24 cellular contexts compared by ENCODE assay signal in genomic region chr10:22414146-22414545, GRCh38.
"Had no signal": no experiment of that assay in that cellular context is flagged by ENCODE, and none has a peak within 500 bp of the region (broad histone marks: within the 10 kb centered on the region; RNA-seq: fewer than 3 reads in every experiment).

No MANE protein-coding gene starts in this region.

- H3K27me3 ChIP-seq: pancreas, tibial nerve, uterus had no signal

- H3K4me3 ChIP-seq: left ventricle myocardium inferior, lung, pancreas, prostate gland, smooth muscle cell, tibial nerve, uterus had no signal

- H3K27ac Mint-ChIP-seq: naive thymus-derived CD8-positive, alpha-beta T cell; nephron; stimulated activated memory B cell treated with anti-CD40 and anti-IgM and Interleukin-4, amounts not matched to agents 10 μg/mL and 1 μg/mL and 100 μg/mL, for 72 hours; stimulated activated naive CD8-positive, alpha-beta T cell treated with anti-CD3 and anti-CD28 coated beads, Interleukin-15, amount 100 ng/mL, for 72 hours; type B pancreatic cell had no signal

- H3K9me3 Mint-ChIP-seq: naive thymus-derived CD8-positive, alpha-beta T cell; stimulated activated memory B cell treated with anti-CD40 and anti-IgM and Interleukin-4, amounts not matched to agents 10 μg/mL and 1 μg/mL and 100 μg/mL, for 72 hours; stimulated activated naive CD8-positive, alpha-beta T cell treated with anti-CD3 and anti-CD28 coated beads, Interleukin-15, amount 100 ng/mL, for 72 hours; type B pancreatic cell had no signal

- H3K4me1 ChIP-seq: left ventricle myocardium inferior, pancreas, prostate gland, tibial nerve, uterus had no signal

- H3K4me3 Mint-ChIP-seq: naive thymus-derived CD8-positive, alpha-beta T cell; nephron; neural crest cell; stimulated activated memory B cell treated with anti-CD40 and anti-IgM and Interleukin-4, amounts not matched to agents 10 μg/mL and 1 μg/mL and 100 μg/mL, for 72 hours; stimulated activated naive CD8-positive, alpha-beta T cell treated with anti-CD3 and anti-CD28 coated beads, Interleukin-15, amount 100 ng/mL, for 72 hours; type B pancreatic cell had no signal

- H3K9me3 ChIP-seq: left ventricle myocardium inferior, pancreas, prostate gland, tibial nerve, uterus had no signal

- H3K27me3 Mint-ChIP-seq: stimulated activated naive CD8-positive, alpha-beta T cell treated with anti-CD3 and anti-CD28 coated beads, Interleukin-15, amount 100 ng/mL, for 72 hours; type B pancreatic cell had no signal

- ATAC-seq: naive thymus-derived CD8-positive, alpha-beta T cell; pancreas; right cardiac atrium; sciatic nerve; stimulated activated memory B cell treated with anti-CD40 and anti-IgM and Interleukin-4, amounts not matched to agents 10 μg/mL and 1 μg/mL and 100 μg/mL, for 72 hours; stimulated activated naive CD8-positive, alpha-beta T cell treated with anti-CD3 and anti-CD28 coated beads, Interleukin-15, amount 100 ng/mL, for 72 hours had no signal

- H3K36me3 ChIP-seq: left ventricle myocardium inferior, pancreas, prostate gland, tibial nerve, uterus had no signal

- H3K4me2 ChIP-seq: smooth muscle cell had no signal

- H3K27ac ChIP-seq: left ventricle myocardium inferior, pancreas, prostate gland, tibial nerve, uterus had no signal

- H3K36me3 Mint-ChIP-seq: naive thymus-derived CD8-positive, alpha-beta T cell; stimulated activated memory B cell treated with anti-CD40 and anti-IgM and Interleukin-4, amounts not matched to agents 10 μg/mL and 1 μg/mL and 100 μg/mL, for 72 hours; type B pancreatic cell had no signal

- DNase-seq: islet precursor cell; left ventricle myocardium inferior; naive thymus-derived CD8-positive, alpha-beta T cell; nucleus accumbens; pancreas; retina; right cardiac atrium; stimulated activated CD4-positive, alpha-beta T cell treated with anti-CD3 and anti-CD28 coated beads, Interleukin-1b, Interleukin-23, amount 100 ng/mL, for 48 hours; stimulated activated CD4-positive, alpha-beta T cell treated with anti-CD3 and anti-CD28 coated beads, Interleukin-2, amount 100 ng/mL, for 48 hours; stimulated activated CD4-positive, alpha-beta T cell treated with anti-CD3 and anti-CD28 coated beads, Interleukin-4, amount 100 ng/mL, for 4 hours; stimulated activated CD8-positive, alpha-beta memory T cell treated with anti-CD3 and anti-CD28 coated beads, Interleukin-4, amount 100 ng/mL, for 48 hours; stimulated activated naive CD4-positive, alpha-beta T cell treated with Interleukin-2 at 50 U/mL for 16 hours; stimulated activated naive CD8-positive, alpha-beta T cell treated with anti-CD3 and anti-CD28 coated beads, Interleukin-15, amount 100 ng/mL, for 72 hours; substantia nigra; uterus had no signal

- H3K4me1 Mint-ChIP-seq: naive thymus-derived CD8-positive, alpha-beta T cell; nephron; stimulated activated memory B cell treated with anti-CD40 and anti-IgM and Interleukin-4, amounts not matched to agents 10 μg/mL and 1 μg/mL and 100 μg/mL, for 72 hours; stimulated activated naive CD8-positive, alpha-beta T cell treated with anti-CD3 and anti-CD28 coated beads, Interleukin-15, amount 100 ng/mL, for 72 hours had no signal
